ENCODE assay signal across 7 cellular contexts in the genomic region with DNA sequence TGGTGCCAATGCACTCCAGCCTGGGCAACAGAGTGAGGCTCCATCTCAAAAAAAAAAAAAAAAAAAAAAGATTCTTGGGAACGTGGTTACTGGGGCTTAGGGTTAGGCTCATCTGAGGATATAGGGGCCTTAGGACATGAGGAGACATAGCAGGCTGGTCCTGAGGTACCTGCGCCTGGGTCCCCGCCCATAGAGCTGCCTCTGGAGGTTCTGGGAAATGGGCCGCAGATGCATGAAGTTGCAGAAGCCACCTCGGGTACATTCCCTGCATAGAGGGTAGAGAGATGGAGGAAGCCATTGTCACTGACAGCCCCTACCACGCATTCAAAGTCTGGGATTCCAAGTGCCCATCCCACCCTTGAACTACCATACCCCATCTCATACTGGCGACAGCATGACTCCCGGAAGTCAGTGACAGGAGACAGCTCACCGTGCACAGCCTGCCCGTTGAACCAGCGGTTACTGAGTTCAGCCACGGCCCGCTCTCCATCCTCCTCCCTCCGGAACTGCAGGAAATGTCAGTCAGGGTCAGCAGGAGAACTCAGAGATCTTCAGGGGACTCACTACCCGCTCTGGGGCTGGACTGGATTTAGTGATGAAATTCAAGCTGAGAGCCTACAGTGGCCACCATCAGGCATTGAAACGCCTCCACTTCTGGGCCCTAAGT. TPM values are rescaled to one million over a fixed set of nuclear protein-coding genes. Genes with fewer than 3 reads are reported as not detected.
A peak's percentile ranks its signal among the peaks of the same experiment; 100 is the strongest.
DNase-seq lines count a peak whose midpoint lies in the region; ATAC-seq and TF ChIP-seq lines count a peak whose summit lies in the region.
"Had no signal": no experiment of that assay in that cellular context is flagged by ENCODE, and none has a peak within 500 bp of the region (broad histone marks: within the 10 kb centered on the region; RNA-seq: fewer than 3 reads in every experiment).

No MANE protein-coding gene starts in this region.

- H3K4me1 Mint-ChIP-seq in immature natural killer cell: peaks cover 66 to 68% of the 10 kb centered on the region in 2 donors

- peak overlapping the region; percentile 98 to 100 (median 99) for H3K27ac Mint-ChIP-seq in immature natural killer cell

- intact Hi-C loops in left ventricle myocardium inferior (cut with micrococcal nuclease): no loop called here
- intact Hi-C loops in upper lobe of right lung (cut with DNase I): no loop called here

- H3K27ac ChIP-seq in left ventricle myocardium inferior (replicated peaks) (peak overlapping the region; percentile 100), right atrium auricular region (no peak overlapping the region), upper lobe of right lung (peak overlapping the region; percentile 100)

- peaks cover 0 to 5% (median 0%) of the 10 kb centered on the region in 3 donors for H3K36me3 Mint-ChIP-seq in immature natural killer cell

- H3K27me3 ChIP-seq in left ventricle myocardium inferior (ENCODE audit: low read depth): no peaks in the 10 kb centered on the region
- no peaks in the 10 kb centered on the region for H3K27me3 ChIP-seq in right atrium auricular region
- no peaks in the 10 kb centered on the region for H3K27me3 ChIP-seq in upper lobe of right lung

- H3K4me3 ChIP-seq in left ventricle myocardium inferior: peak overlapping the region; percentile 87
- H3K4me3 ChIP-seq in right atrium auricular region: peak overlapping the region in 1 of 2 donors; percentile 94
- H3K4me3 ChIP-seq in upper lobe of right lung: no peak overlapping the region

- no peaks in the 10 kb centered on the region for H3K9me3 Mint-ChIP-seq in immature natural killer cell

- no peak for TF ChIP-seq CTCF in left ventricle myocardium inferior (IDR thresholded peaks at IDR 0.05; ENCODE audit: borderline replicate concordance)
- TF ChIP-seq CTCF in right atrium auricular region (IDR thresholded peaks at IDR 0.05): no peak
- TF ChIP-seq CTCF in upper lobe of right lung (IDR thresholded peaks at IDR 0.05): no peak

- DNase-seq in left ventricle myocardium inferior (no peak), right atrium auricular region (ENCODE audit: low spot score) (no peak), immature natural killer cell (no peak), upper lobe of right lung (no peak), NCI-H69 (lab: John Stamatoyannopoulos, UW) (no peak)
- DNase-seq: mesendoderm had no signal

- H3K4me1 ChIP-seq in left ventricle myocardium inferior (peaks cover 66% of the 10 kb centered on the region), right atrium auricular region (peaks cover 0 to 49% of the 10 kb centered on the region in 2 donors), upper lobe of right lung (peaks cover 38% of the 10 kb centered on the region)

- H3K9me3 ChIP-seq in left ventricle myocardium inferior (replicated peaks) (no peaks in the 10 kb centered on the region), right atrium auricular region (no peaks in the 10 kb centered on the region), upper lobe of right lung (no peaks in the 10 kb centered on the region)

- peaks cover 13 to 14% (median 13%) of the 10 kb centered on the region in 3 donors for H3K27me3 Mint-ChIP-seq in immature natural killer cell (ENCODE audit: low read depth in 3 of 3)

- peak overlapping the region; percentile 96 to 99 (median 98) for H3K4me3 Mint-ChIP-seq in immature natural killer cell

- ATAC-seq in upper lobe of right lung (no peak), GM18861 (IDR thresholded peaks at IDR 0.05; ENCODE audit: unreplicated experiment) (no peak)

- peaks cover 16% of the 10 kb centered on the region for H3K36me3 ChIP-seq in left ventricle myocardium inferior
- peaks cover 5% of the 10 kb centered on the region for H3K36me3 ChIP-seq in right atrium auricular region
- peaks cover 6% of the 10 kb centered on the region for H3K36me3 ChIP-seq in upper lobe of right lung

RNA-seq across cellular contexts. Expression of gene U2AF1L4, which starts 1.4 kb away (rescaled TPM):
- total RNA-seq in left ventricle myocardium inferior (24.9 TPM), right atrium auricular region (10 to 100 TPM; 19.9 to 33.1 TPM), upper lobe of right lung (26.3 TPM)
- 10 to 100 TPM; 11.8 to 21.4 (median 15.8) TPM for polyA plus RNA-seq in immature natural killer cell

RNA-seq across cellular contexts. Expression of gene IGFLR1, which starts 1.5 kb away (rescaled TPM):
- total RNA-seq in left ventricle myocardium inferior (4.9 TPM), right atrium auricular region (1 to 10 TPM; 1.8 to 6.4 TPM), upper lobe of right lung (16.9 TPM)
- polyA plus RNA-seq in immature natural killer cell: 100 to 1,000 TPM in 2 of 3 donors, 10 to 100 TPM in 1; 94.6 to 116 (median 109) TPM

RNA-seq across cellular contexts. Expression of gene PSENEN, which starts 1.7 kb away (rescaled TPM):
- total RNA-seq in left ventricle myocardium inferior (43.1 TPM), right atrium auricular region (10 to 100 TPM; 26.1 to 35.0 TPM), upper lobe of right lung (51.0 TPM)
- polyA plus RNA-seq in immature natural killer cell: 100 to 1,000 TPM; 127 to 149 (median 129) TPM

RNA-seq across cellular contexts. Expression of gene LIN37, which starts 4.6 kb away (rescaled TPM):
- total RNA-seq in left ventricle myocardium inferior: 6.2 TPM
- total RNA-seq in right atrium auricular region: 10 to 100 TPM in 1 of 2 donors, 1 to 10 TPM in 1; 8.9 to 13.6 TPM
- 10 to 100 TPM in 2 of 3 donors, 1 to 10 TPM in 1; 9.7 to 15.2 (median 12.6) TPM for polyA plus RNA-seq in immature natural killer cell
- 11.3 TPM for total RNA-seq in upper lobe of right lung

RNA-seq across cellular contexts. Expression of gene HSPB6, which starts 13.1 kb away (rescaled TPM):
- total RNA-seq in left ventricle myocardium inferior (899 TPM), right atrium auricular region (100 to 1,000 TPM in 1 of 2 donors, 10 to 100 TPM in 1; 98.4 to 104 TPM), upper lobe of right lung (41.3 TPM)
- not detected for polyA plus RNA-seq in immature natural killer cell

Comparison
In these comparisons a context has a peak if more than half of its experiments do, and no peak if none do; other contexts are left out.
1. H3K27ac ChIP-seq: peak in left ventricle myocardium inferior (single experiment) and upper lobe of right lung (single experiment); none in right atrium auricular region (0 of 2).